Comparison of ENCODE assay signal across 10 cellular contexts in genomic region chr18:9105420-9105819, GRCh38. TPM values are rescaled to one million over a fixed set of nuclear protein-coding genes. Genes with fewer than 3 reads are reported as not detected.
DNase-seq lines count a peak whose midpoint lies in the region; ATAC-seq and TF ChIP-seq lines count a peak whose summit lies in the region.
"Had no signal": no experiment of that assay in that cellular context is flagged by ENCODE, and none has a peak within 500 bp of the region (broad histone marks: within the 10 kb centered on the region; RNA-seq: fewer than 3 reads in every experiment).

No MANE protein-coding gene starts in this region.

- peak overlapping the region; percentile 88 for H3K4me3 Mint-ChIP-seq in HFFc6

- H3K36me3 Mint-ChIP-seq in HFFc6 (ENCODE audit: low read depth): peaks cover 30% of the 10 kb centered on the region

- POLR2A ChIA-PET in AG04449 (lab: Yijun Ruan, JAX): no interaction called here

- H3K4me1 ChIP-seq in breast epithelium (peaks cover 11 to 22% of the 10 kb centered on the region in 2 donors), mucosa of stomach (ENCODE audit: control insufficient read depth, insufficient read depth, low read length) (peaks cover 49% of the 10 kb centered on the region)

- peaks cover 2% of the 10 kb centered on the region; the same call in 1 of the 2 replicates for H3K27me3 Mint-ChIP-seq in HFFc6 (ENCODE audit: insufficient read depth)

- peak overlapping the region; percentile 93 to 96 for H3K27ac ChIP-seq in breast epithelium

- H3K9me3 ChIP-seq in breast epithelium (no peaks in the 10 kb centered on the region), mucosa of stomach (ENCODE audit: control insufficient read depth, low read length) (no peaks in the 10 kb centered on the region)

- TF ChIP-seq POLR2A in breast epithelium (IDR thresholded peaks at IDR 0.05): no peak

- H3K4me3 ChIP-seq in AG04449 (ENCODE audit: low read depth, low read length): peak overlapping the region; percentile 21
- H3K4me3 ChIP-seq in breast epithelium: peak overlapping the region in 1 of 3 donors; percentile 77
- peak overlapping the region; percentile 14 for H3K4me3 ChIP-seq in mucosa of stomach (ENCODE audit: low read length)

- no peak for TF ChIP-seq CTCF in AG04449 (IDR thresholded peaks at IDR 0.05; ENCODE audit: insufficient read depth, low read length, missing control alignments)
- no peak for TF ChIP-seq CTCF in HFFc6 (IDR thresholded peaks at IDR 0.05)
- no peak for TF ChIP-seq CTCF in breast epithelium (IDR thresholded peaks at IDR 0.05)

- H3K9ac ChIP-seq in mucosa of stomach (ENCODE audit: low read length): no peak overlapping the region

- H3K4me1 Mint-ChIP-seq in HFFc6 (ENCODE audit: low read depth): peaks cover 84% of the 10 kb centered on the region

- no peaks in the 10 kb centered on the region for H3K36me3 ChIP-seq in breast epithelium
- H3K36me3 ChIP-seq in mucosa of stomach (ENCODE audit: control insufficient read depth, insufficient read depth, low read length): no peaks in the 10 kb centered on the region

- CTCF ChIA-PET in AG04449 (lab: Yijun Ruan, JAX): interaction anchor here (0.7 to 1.5 kb wide), 4 partner anchors 8 to 44 kb away, joined by 3 to 4 read pairs (median 3); no protein-coding TSS in a partner anchor

- intact Hi-C loops in breast epithelium (cut with DNase I; ENCODE audit: low total_unique reads) (no loop called here), left colon (cut with DNase I, micrococcal nuclease) (no loop called here)

- DNase-seq in AG04449 (ENCODE audit: low read depth, low spot score) (no peak), HFFc6 (no peak), breast epithelium (ENCODE audit: low spot score in 2 of 2) (no peak), left colon (no peak)
- DNase-seq: NCI-H187; stimulated activated CD4-positive, alpha-beta T cell treated with anti-CD3 and anti-CD28 coated beads, Interleukin-4, amount 100 ng/mL, for 24 hours had no signal

- ATAC-seq in HG02588 (IDR thresholded peaks at IDR 0.05; ENCODE audit: unreplicated experiment): no peak
- ATAC-seq in GM21390 (IDR thresholded peaks at IDR 0.05; ENCODE audit: unreplicated experiment): no peak
- ATAC-seq in GM21825 (IDR thresholded peaks at IDR 0.05; ENCODE audit: unreplicated experiment): no peak
- ATAC-seq in left colon: no peak

- H3K27ac Mint-ChIP-seq in HFFc6: peak overlapping the region; percentile 65; the same call in 1 of the 2 replicates

- no peaks in the 10 kb centered on the region for H3K9me3 Mint-ChIP-seq in HFFc6

- H3K27me3 ChIP-seq in breast epithelium (no peaks in the 10 kb centered on the region), mucosa of stomach (ENCODE audit: control insufficient read depth, insufficient read depth, low read length) (no peaks in the 10 kb centered on the region)

RNA-seq across cellular contexts. Expression of gene NDUFV2, which starts 2.9 kb away (rescaled TPM):
- total RNA-seq in HFFc6 (2021; fragmentation: NEBNext Ultra II Directional; extraction: Animal tissue kit (Norgen Biotek cat#: 25700)): 100 to 1,000 TPM; 157 to 198 (median 184) TPM
- total RNA-seq in breast epithelium (100 to 1,000 TPM; 106 to 116 (median 113) TPM), left colon (100 to 1,000 TPM; 167 to 191 TPM)

RNA-seq across cellular contexts. Expression of gene ANKRD12, which starts 31.2 kb away (rescaled TPM):
- 10 to 100 TPM; 26.5 to 31.3 (median 29.8) TPM for total RNA-seq in HFFc6 (2021; fragmentation: NEBNext Ultra II Directional; extraction: Animal tissue kit (Norgen Biotek cat#: 25700))
- total RNA-seq in breast epithelium: 10 to 100 TPM; 47.7 to 66.9 (median 51.5) TPM
- total RNA-seq in left colon: 10 to 100 TPM; 44.7 to 64.3 TPM
